ENCODE assay signal across 8 cellular contexts in the genomic region with DNA sequence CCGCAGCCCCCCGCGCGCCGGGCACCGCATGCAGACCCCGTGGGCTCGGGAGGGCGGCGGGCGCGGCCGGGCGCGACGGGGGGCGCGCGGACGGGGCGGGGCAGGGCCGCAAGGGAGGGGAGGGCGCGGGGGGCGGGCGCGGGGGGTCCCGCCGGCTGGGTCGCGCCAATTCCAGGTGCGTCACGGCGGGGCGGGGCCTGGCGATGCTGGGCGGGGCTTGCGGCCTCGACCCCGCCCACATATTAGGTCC. TPM values are rescaled to one million over a fixed set of nuclear protein-coding genes. Genes with fewer than 3 reads are reported as not detected.
DNase-seq lines count a peak whose midpoint lies in the region; ATAC-seq and TF ChIP-seq lines count a peak whose summit lies in the region.

No MANE protein-coding gene starts in this region.

- H3K4me1 ChIP-seq in RWPE2 (ENCODE audit: insufficient read depth, poor library complexity, severe bottlenecking) (peaks cover 5% of the 10 kb centered on the region), body of pancreas (peaks cover 21% of the 10 kb centered on the region), mucosa of rectum (ENCODE audit: control insufficient read depth in 2 of 2, insufficient read depth in 2 of 2, low read length in 2 of 2) (peaks cover 7 to 8% of the 10 kb centered on the region in 2 donors)

- TF ChIP-seq POLR2A in body of pancreas (IDR thresholded peaks at IDR 0.05): no peak

- ATAC-seq in RWPE2 (ENCODE audit: low read depth): no peak
- ATAC-seq in body of pancreas: no peak
- ATAC-seq in stimulated activated naive CD8-positive, alpha-beta T cell treated with anti-CD3 and anti-CD28 coated beads, Interleukin-15, Interleukin-2, amounts not matched to agents 100 U/mL and 50 U/mL, for 24 hours: no peak
- no peak for ATAC-seq in GM21447 (IDR thresholded peaks at IDR 0.05; ENCODE audit: unreplicated experiment)

- H3K9me3 ChIP-seq in RWPE2 (ENCODE audit: severe bottlenecking): no peaks in the 10 kb centered on the region
- no peaks in the 10 kb centered on the region for H3K9me3 ChIP-seq in body of pancreas
- no peaks in the 10 kb centered on the region for H3K9me3 ChIP-seq in mucosa of rectum (ENCODE audit: control insufficient read depth in 2 of 2, low read length in 2 of 2)

- TF ChIP-seq CTCF in GM12865 (IDR thresholded peaks at IDR 0.05; ENCODE audit: insufficient read depth, low read depth, low read length, missing control alignments) (no peak), RWPE2 (IDR thresholded peaks at IDR 0.05; ENCODE audit: poor library complexity, severe bottlenecking) (no peak), body of pancreas (IDR thresholded peaks at IDR 0.05) (no peak)

- intact Hi-C loops in body of pancreas (cut with DNase I): no loop called here

- 1% methylated on average over 14 of the region's 40 CpGs; no CpG with 5 or more reads in 1 of the 2 donors for WGBS in body of pancreas, 2 donors

- H3K27me3 ChIP-seq in RWPE2 (ENCODE audit: insufficient read depth, poor library complexity, severe bottlenecking) (no peaks in the 10 kb centered on the region), body of pancreas (no peaks in the 10 kb centered on the region), mucosa of rectum (ENCODE audit: control insufficient read depth in 2 of 2, insufficient read depth in 2 of 2, low read length in 2 of 2) (no peaks in the 10 kb centered on the region)

- DNase-seq in GM12865 (ENCODE audit: low read depth) (peak; percentile 92), RWPE2 (ENCODE audit: low spot score) (no peak), body of pancreas (no peak), NCI-H1092 (lab: John Stamatoyannopoulos, UW) (no peak), NAMALWA (ENCODE audit: low spot score) (no peak)
- DNase-seq in stimulated activated naive CD8-positive, alpha-beta T cell treated with anti-CD3 and anti-CD28 coated beads, Interleukin-15, Interleukin-2, amounts not matched to agents 100 U/mL and 50 U/mL, for 24 hours: peak; percentile 90

- H3K27ac ChIP-seq in RWPE2 (ENCODE audit: poor library complexity, severe bottlenecking) (peak overlapping the region; percentile 74), body of pancreas (peak overlapping the region; percentile 86 to 100 (median 98)), mucosa of rectum (ENCODE audit: low read depth in 2 of 2, low read length in 2 of 2) (peak overlapping the region; percentile 93 to 94)

- H3K36me3 ChIP-seq in RWPE2 (ENCODE audit: low read depth): peaks cover 30% of the 10 kb centered on the region
- peaks cover 0 to 9% of the 10 kb centered on the region in 2 donors for H3K36me3 ChIP-seq in body of pancreas (replicated peaks in 1 of 2; ENCODE audit: insufficient read depth in 1 of 2, low read depth in 2 of 2)
- H3K36me3 ChIP-seq in mucosa of rectum (ENCODE audit: control insufficient read depth in 2 of 2, insufficient read depth in 2 of 2, low read length in 2 of 2): peaks cover 11 to 19% of the 10 kb centered on the region in 2 donors

- peak overlapping the region in 1 of 2 donors; percentile 84 for H3K9ac ChIP-seq in mucosa of rectum (ENCODE audit: low read depth in 1 of 2, low read length in 2 of 2)

- H3K4me3 ChIP-seq in GM12865 (ENCODE audit: low read depth, low read length) (peak overlapping the region; percentile 92; the same call in 1 of the 2 replicates), RWPE2 (ENCODE audit: severe bottlenecking) (peak overlapping the region; percentile 63), body of pancreas (peak overlapping the region; percentile 52 to 80), mucosa of rectum (ENCODE audit: low read length in 2 of 2) (peak overlapping the region; percentile 26 to 90)

RNA-seq across cellular contexts. Expression of gene ING5, which starts 0.2 kb away (rescaled TPM):
- total RNA-seq in body of pancreas: 10 to 100 TPM; 28.5 to 89.0 TPM

RNA-seq across cellular contexts. Expression of gene DTYMK, which starts 15.5 kb away (rescaled TPM):
- 10 to 100 TPM in 1 of 2 donors, 1 to 10 TPM in 1; 5.7 to 12.5 TPM for total RNA-seq in body of pancreas

RNA-seq across cellular contexts. Expression of gene D2HGDH, which starts 32.4 kb away (rescaled TPM):
- total RNA-seq in body of pancreas: 10 to 100 TPM; 27.0 to 42.5 TPM

Comparison
In these comparisons a context has a peak if more than half of its experiments do, and no peak if none do; other contexts are left out.
1. DNase-seq: peak in GM12865 (single experiment) and stimulated activated naive CD8-positive, alpha-beta T cell treated with anti-CD3 and anti-CD28 coated beads, Interleukin-15, Interleukin-2, amounts not matched to agents 100 U/mL and 50 U/mL, for 24 hours (single experiment); none in RWPE2 (single experiment), body of pancreas (0 of 4), NCI-H1092 (single experiment) and NAMALWA (single experiment).
2. Peak in every context shown above with its lines, with median percentiles within 50 percentile points of each other: H3K4me3 ChIP-seq and H3K27ac ChIP-seq.